ENCODE assay signal across 21 cellular contexts in genomic region chr10:132048294-132048667, GRCh38.
DNase-seq lines count a peak whose midpoint lies in the region; FAIRE-seq and TF ChIP-seq lines count a peak whose summit lies in the region.
"Had no signal": no experiment of that assay in that cellular context is flagged by ENCODE, and none has a peak within 500 bp of the region (broad histone marks: within the 10 kb centered on the region; RNA-seq: fewer than 3 reads in every experiment).

No MANE protein-coding gene starts in this region.

- TF ChIP-seq CTCF in LNCaP clone FGC (IDR thresholded peaks at IDR 0.05; ENCODE audit: control insufficient read depth, extremely low read depth, insufficient read depth) (no peak), D721Med (IDR thresholded peaks at IDR 0.05; ENCODE audit: insufficient read depth, missing control alignments) (no peak)

- FAIRE-seq in D721Med (lab: Jason Lieb, UNC) = no peak
- FAIRE-seq: GM12878, H54 had no signal

- no peak overlapping the region for H3K4me3 ChIP-seq in LNCaP clone FGC (ENCODE audit: low read depth, low read length)
- H3K4me3 ChIP-seq: GM12878, Peyer's patch had no signal

- DNase-seq in COLO668 (lab: John Stamatoyannopoulos, UW; ENCODE audit: unreplicated experiment) (peak; percentile 1), LNCaP clone FGC (ENCODE audit: low read depth) (peak; percentile 83), NCI-H774 (lab: John Stamatoyannopoulos, UW) (peak; percentile 33), pons (ENCODE audit: low spot score) (peak; percentile 73), NCI-H1436 treated with DMSO at 0.1 percent for 48 hours (lab: John Stamatoyannopoulos, UW) (no peak), midbrain (lab: John Stamatoyannopoulos, UW) (no peak), D721Med (ENCODE audit: insufficient read length, low spot score) (no peak)
- DNase-seq: ACHN; AML-193; CD4-positive, CD25-positive, alpha-beta regulatory T cell; DND-41; GDM1; HFFc6; KG1; NCI-H146; NCI-H2107; NCI-H345; Peyer's patch; T-helper 2 cell had no signal

Comparison
In these comparisons a context has a peak if more than half of its experiments do, and no peak if none do; other contexts are left out.
1. DNase-seq: peak in COLO668 (single experiment), LNCaP clone FGC (single experiment), NCI-H774 (single experiment) and pons (single experiment); none in NCI-H1436 treated with DMSO at 0.1 percent for 48 hours (single experiment), midbrain (single experiment) and D721Med (single experiment).